Comparison of ENCODE assay signal across 1 cellular context in genomic region chr7:129782257-129783096, GRCh38.
TF ChIP-seq lines count a peak whose summit lies in the region.

No MANE protein-coding gene starts in this region.

TF ChIP-seq in H1, 55 proteins besides CTCF, POLR2A, EP300 and RAD21 (continued from another document):
- TF ChIP-seq KDM4A (IDR thresholded peaks at IDR 0.05; ENCODE audit: low read depth, low read length, severe bottlenecking) (peak; percentile 45), FOSL1 (IDR thresholded peaks at IDR 0.05; ENCODE audit: insufficient read depth, low read depth, low read length) (no peak), TAF7 (optimal IDR thresholded peaks at IDR 0.05; ENCODE audit: borderline replicate concordance, low read depth, low read length) (no peak), BRCA1 (IDR thresholded peaks at IDR 0.05; ENCODE audit: low read depth, low read length) (no peak), E2F6 (IDR thresholded peaks at IDR 0.05) (no peak), GTF2F1 (IDR thresholded peaks at IDR 0.05; ENCODE audit: borderline replicate concordance, low read depth, low read length) (no peak), ATF3 (IDR thresholded peaks at IDR 0.05; ENCODE audit: insufficient read depth, low read depth, low read length) (no peak), KDM5A (IDR thresholded peaks at IDR 0.05; ENCODE audit: low read length) (no peak), BACH1 (IDR thresholded peaks at IDR 0.05; ENCODE audit: low read length) (no peak), JUND (IDR thresholded peaks at IDR 0.05; ENCODE audit: low read length) (no peak)
